28 cellular contexts compared by ENCODE assay signal in the genomic region with DNA sequence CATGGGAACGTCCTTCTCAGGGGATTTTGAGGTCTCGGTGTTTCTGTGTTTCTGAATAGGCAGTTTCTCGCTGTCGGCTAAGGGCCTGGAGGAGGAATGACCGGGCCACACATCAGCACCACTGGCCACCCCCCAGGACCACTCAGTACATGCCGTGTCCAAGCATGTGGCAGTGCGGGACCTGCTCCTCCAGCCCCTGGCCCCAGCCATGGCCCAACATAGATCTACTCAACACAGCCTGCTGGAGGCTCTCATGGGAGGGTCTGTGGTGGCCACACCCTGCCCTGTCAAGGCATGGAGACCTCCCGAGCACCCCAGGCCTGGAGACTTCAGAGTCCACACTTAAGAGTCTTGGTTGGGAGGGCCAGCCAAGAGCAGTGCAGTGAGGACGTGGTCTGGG.
"Had no signal": no experiment of that assay in that cellular context is flagged by ENCODE, and none has a peak within 500 bp of the region (broad histone marks: within the 10 kb centered on the region; RNA-seq: fewer than 3 reads in every experiment).

No MANE protein-coding gene starts in this region.

- H3K4me3 Mint-ChIP-seq: central memory CD8-positive, alpha-beta T cell; effector memory CD8-positive, alpha-beta T cell; naive B cell; neural crest cell had no signal

- ATAC-seq: effector memory CD8-positive, alpha-beta T cell; left ventricle myocardium superior; sciatic nerve had no signal

- H3K4me3 ChIP-seq: breast epithelium, colonic mucosa, dorsolateral prefrontal cortex, esophagus muscularis mucosa, SK-N-MC, smooth muscle cell, upper lobe of left lung had no signal

- H3K27ac Mint-ChIP-seq: effector memory CD8-positive, alpha-beta T cell had no signal

- DNase-seq: activated CD4-positive, alpha-beta T cell treated with anti-CD3 and anti-CD28 coated beads, Interleukin-2, amount 50 U/mL, for 4 hours; activated CD4-positive, CD25-positive, alpha-beta regulatory T cell treated with anti-CD3 and anti-CD28 coated beads, Interleukin-2, amount 50 U/mL, for 72 hours; activated CD8-positive, alpha-beta memory T cell treated with anti-CD3 and anti-CD28 coated beads for 24 hours; activated CD8-positive, alpha-beta memory T cell treated with anti-CD3 and anti-CD28 coated beads, Interleukin-2, amount 50 U/mL, for 4 hours; activated effector memory CD4-positive, alpha-beta T cell treated with Interleukin-2 at 50 U/mL for 16 hours; activated naive CD4-positive, alpha-beta T cell treated with anti-CD3 and anti-CD28 coated beads, Interleukin-2, amount 50 U/mL, for 16 hours; activated T-cell treated with anti-CD3 and anti-CD28 coated beads, Interleukin-2, amount 50 U/mL, for 48 hours; colonic mucosa; effector memory CD8-positive, alpha-beta T cell; head of caudate nucleus; left ventricle myocardium superior; naive B cell; occipital lobe; posterior cingulate gyrus; stimulated activated CD4-positive, alpha-beta T cell treated with anti-CD3 and anti-CD28 coated beads, Interleukin-2, amount 100 ng/mL, for 48 hours; stimulated activated CD8-positive, alpha-beta memory T cell treated with anti-CD3 and anti-CD28 coated beads, Interleukin-4, amount 100 ng/mL, for 48 hours; stimulated activated naive CD4-positive, alpha-beta T cell treated with Interleukin-2 at 50 U/mL for 16 hours; SW 1271; WERI-Rb-1 had no signal

- H3K9me3 ChIP-seq: breast epithelium, colonic mucosa, esophagus muscularis mucosa, upper lobe of left lung had no signal

- H3K4me1 Mint-ChIP-seq: neural crest cell had no signal

- H3K4me1 ChIP-seq: breast epithelium, colonic mucosa, esophagus muscularis mucosa, upper lobe of left lung had no signal

- H3K9me3 Mint-ChIP-seq: central memory CD8-positive, alpha-beta T cell; effector memory CD8-positive, alpha-beta T cell; naive B cell; neural crest cell had no signal

- H3K27me3 ChIP-seq: breast epithelium, colonic mucosa, dorsolateral prefrontal cortex, esophagus muscularis mucosa, upper lobe of left lung had no signal

- H3K27ac ChIP-seq: breast epithelium, colonic mucosa, esophagus muscularis mucosa, SK-N-MC, upper lobe of left lung, WERI-Rb-1 had no signal

- H3K27me3 Mint-ChIP-seq: central memory CD8-positive, alpha-beta T cell; effector memory CD8-positive, alpha-beta T cell; naive B cell had no signal
